In the genomic region with DNA sequence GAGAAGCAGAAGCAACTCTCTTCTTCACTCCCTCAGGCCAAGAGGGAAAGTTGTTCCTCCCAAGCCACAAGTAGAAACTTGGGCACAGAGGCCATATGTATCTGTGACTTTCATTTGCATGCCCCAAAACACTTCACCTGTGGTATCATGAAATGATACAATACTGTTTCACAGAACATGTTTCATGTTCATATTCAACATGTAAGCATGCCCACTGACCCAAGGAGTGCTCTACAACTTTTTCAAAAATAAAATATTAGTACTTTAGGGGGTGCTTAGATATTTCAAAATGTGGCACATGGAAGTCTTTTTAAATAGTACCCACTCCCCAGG, we compare ENCODE assay signal across 18 cellular contexts.
DNase-seq lines count a peak whose midpoint lies in the region; ATAC-seq and TF ChIP-seq lines count a peak whose summit lies in the region.
"Had no signal": no experiment of that assay in that cellular context is flagged by ENCODE, and none has a peak within 500 bp of the region (broad histone marks: within the 10 kb centered on the region; RNA-seq: fewer than 3 reads in every experiment).

No MANE protein-coding gene starts in this region.

- H3K27me3 ChIP-seq in BLaER1: no peaks in the 10 kb centered on the region
- no peaks in the 10 kb centered on the region for H3K27me3 ChIP-seq in Karpas-422 (ENCODE audit: low read length)
- H3K27me3 ChIP-seq in foreskin keratinocyte: no peaks in the 10 kb centered on the region
- H3K27me3 ChIP-seq in Peyer's patch: no peaks in the 10 kb centered on the region
- H3K27me3 ChIP-seq: BE2C had no signal

- H3K4me2 ChIP-seq in BLaER1 (peak overlapping the region; percentile 65), Karpas-422 (ENCODE audit: low read depth, low read length, poor library complexity, severe bottlenecking) (peak overlapping the region; percentile 63)

- no peak overlapping the region for H3K27ac ChIP-seq in BLaER1
- H3K27ac ChIP-seq in Karpas-422 (ENCODE audit: low read length): peak overlapping the region; percentile 90
- no peak overlapping the region for H3K27ac ChIP-seq in foreskin keratinocyte
- H3K27ac ChIP-seq in Peyer's patch: no peak overlapping the region
- H3K27ac ChIP-seq: 22Rv1 had no signal

- no peak for TF ChIP-seq CTCF in foreskin keratinocyte (conservative IDR thresholded peaks at IDR 0.05)
- TF ChIP-seq CTCF in Peyer's patch (IDR thresholded peaks at IDR 0.05): no peak

- H3K36me3 ChIP-seq in BLaER1 (peaks cover 64% of the 10 kb centered on the region), Karpas-422 (ENCODE audit: insufficient read depth, low read length) (peaks cover 44% of the 10 kb centered on the region), Peyer's patch (no peaks in the 10 kb centered on the region)
- H3K36me3 ChIP-seq: BE2C had no signal

- H3K4me1 Mint-ChIP-seq in stimulated activated memory B cell treated with anti-CD40 and anti-IgM and Interleukin-4, amounts not matched to agents 10 μg/mL and 1 μg/mL and 100 μg/mL, for 72 hours: peaks cover 35% of the 10 kb centered on the region
- H3K4me1 Mint-ChIP-seq: CD4-positive, CD25-positive, alpha-beta regulatory T cell had no signal

- H3K9ac ChIP-seq in BLaER1 (no peak overlapping the region), Karpas-422 (ENCODE audit: low read length) (peak overlapping the region; percentile 45)

- H3K9me3 Mint-ChIP-seq in stimulated activated memory B cell treated with anti-CD40 and anti-IgM and Interleukin-4, amounts not matched to agents 10 μg/mL and 1 μg/mL and 100 μg/mL, for 72 hours: peaks cover 11% of the 10 kb centered on the region

- no peak overlapping the region for H3K4me3 Mint-ChIP-seq in stimulated activated memory B cell treated with anti-CD40 and anti-IgM and Interleukin-4, amounts not matched to agents 10 μg/mL and 1 μg/mL and 100 μg/mL, for 72 hours
- H3K4me3 Mint-ChIP-seq: CD4-positive, CD25-positive, alpha-beta regulatory T cell had no signal

- H3K4me1 ChIP-seq in BLaER1 (peaks cover 53% of the 10 kb centered on the region), Karpas-422 (ENCODE audit: low read length) (peaks cover 75% of the 10 kb centered on the region), foreskin keratinocyte (no peaks in the 10 kb centered on the region), Peyer's patch (no peaks in the 10 kb centered on the region)

- H4K20me1 ChIP-seq in BLaER1 (no peaks in the 10 kb centered on the region), Karpas-422 (ENCODE audit: insufficient read depth, low read depth, low read length) (no peaks in the 10 kb centered on the region)

- H3K27ac Mint-ChIP-seq in stimulated activated memory B cell treated with anti-CD40 and anti-IgM and Interleukin-4, amounts not matched to agents 10 μg/mL and 1 μg/mL and 100 μg/mL, for 72 hours: peak overlapping the region; percentile 83
- H3K27ac Mint-ChIP-seq: CD4-positive, CD25-positive, alpha-beta regulatory T cell had no signal

- no peaks in the 10 kb centered on the region for H3K79me2 ChIP-seq in Karpas-422 (ENCODE audit: low read length)

- TF ChIP-seq POLR2A in Peyer's patch (IDR thresholded peaks at IDR 0.05): no peak

- ATAC-seq in GM19397 (IDR thresholded peaks at IDR 0.05; ENCODE audit: unreplicated experiment): peak; percentile 45
- ATAC-seq in stimulated activated memory B cell treated with anti-CD40 and anti-IgM and Interleukin-4, amounts not matched to agents 10 μg/mL and 1 μg/mL and 100 μg/mL, for 72 hours: no peak
- no peak for ATAC-seq in foreskin keratinocyte
- ATAC-seq: K562, PC-3, Right ventricle myocardium inferior had no signal

- DNase-seq in Karpas-422 (no peak), foreskin keratinocyte (no peak), Peyer's patch (no peak), NCI-H2196 (lab: John Stamatoyannopoulos, UW; ENCODE audit: unreplicated experiment) (no peak)
- DNase-seq: ACHN; CD4-positive, CD25-positive, alpha-beta regulatory T cell; DND-41; MV-4-11; NCI-H1930; NK-92 treated with Interleukin-12 subunit alpha and Interleukin-12 subunit beta, amount 100 ng/mL, for 24 hours; PC-3 had no signal

- H3K4me3 ChIP-seq in BLaER1: no peak overlapping the region
- H3K4me3 ChIP-seq in Karpas-422 (ENCODE audit: low read length): peak overlapping the region; percentile 29; the same call in 1 of the 2 replicates
- no peak overlapping the region for H3K4me3 ChIP-seq in Peyer's patch
- H3K4me3 ChIP-seq: K562 had no signal

- no peaks in the 10 kb centered on the region for H3K9me2 ChIP-seq in Karpas-422 (replicated peaks; ENCODE audit: insufficient read depth, low read length)

- H2AFZ ChIP-seq in Karpas-422 (ENCODE audit: low read length): no peak overlapping the region

- peaks cover 29% of the 10 kb centered on the region for H3K36me3 Mint-ChIP-seq in stimulated activated memory B cell treated with anti-CD40 and anti-IgM and Interleukin-4, amounts not matched to agents 10 μg/mL and 1 μg/mL and 100 μg/mL, for 72 hours
- H3K36me3 Mint-ChIP-seq: CD4-positive, CD25-positive, alpha-beta regulatory T cell had no signal

- H3K9me3 ChIP-seq in BLaER1 (peaks cover 20% of the 10 kb centered on the region), Karpas-422 (ENCODE audit: low read length) (no peaks in the 10 kb centered on the region), Peyer's patch (no peaks in the 10 kb centered on the region)
- H3K9me3 ChIP-seq: BE2C had no signal

- no peaks in the 10 kb centered on the region for H3K27me3 Mint-ChIP-seq in stimulated activated memory B cell treated with anti-CD40 and anti-IgM and Interleukin-4, amounts not matched to agents 10 μg/mL and 1 μg/mL and 100 μg/mL, for 72 hours
- H3K27me3 Mint-ChIP-seq: CD4-positive, CD25-positive, alpha-beta regulatory T cell had no signal
